ENCODE assay signal across 22 cellular contexts in the genomic region with DNA sequence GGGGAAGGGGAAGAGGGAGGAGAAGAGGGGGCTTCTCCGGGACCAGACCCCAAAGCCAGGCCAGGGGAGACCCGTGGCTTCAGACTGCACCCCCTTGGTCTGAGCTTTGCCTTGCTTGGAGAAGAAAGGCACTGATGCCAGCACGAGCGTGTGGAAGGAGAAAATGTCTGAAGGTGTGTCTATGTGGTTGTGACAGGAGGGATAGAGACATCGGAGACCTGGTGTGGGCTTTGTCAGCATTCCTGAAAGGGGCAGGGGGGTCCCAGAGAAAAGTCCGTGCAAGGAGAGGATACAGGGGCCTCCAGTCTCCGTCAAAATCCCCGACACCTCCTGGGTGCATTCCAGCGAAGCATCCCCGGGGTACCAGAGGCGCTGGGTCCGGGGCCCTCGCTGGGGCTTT.
"Had no signal": no experiment of that assay in that cellular context is flagged by ENCODE, and none has a peak within 500 bp of the region (broad histone marks: within the 10 kb centered on the region; RNA-seq: fewer than 3 reads in every experiment).

No MANE protein-coding gene starts in this region.

- H3K9me3 ChIP-seq: lower lobe of right lung, suprapubic skin had no signal

- H3K4me1 ChIP-seq: heart right ventricle, lower lobe of right lung, sigmoid colon, suprapubic skin, tibial nerve had no signal

- H3K4me2 ChIP-seq: smooth muscle cell had no signal

- DNase-seq: activated CD4-positive, alpha-beta T cell treated with anti-CD3 and anti-CD28 coated beads, Interleukin-2, amount 50 U/mL, for 1 hour; activated CD4-positive, CD25-positive, alpha-beta regulatory T cell treated with anti-CD3 and anti-CD28 coated beads, Interleukin-2, amount 50 U/mL, for 72 hours; activated CD8-positive, alpha-beta T cell treated with anti-CD3 and anti-CD28 coated beads, Interleukin-2, amount 10 ng/mL, durations not matched to agents 7 days and 5 days; activated T-cell treated with anti-CD3 and anti-CD28 coated beads, Interleukin-2, amount 50 U/mL, for 1 hour; central memory CD4-positive, alpha-beta T cell; heart right ventricle; lower lobe of right lung; naive B cell; sigmoid colon; stimulated activated CD4-positive, alpha-beta T cell treated with anti-CD3 and anti-CD28 coated beads, Interleukin-15, amount 100 ng/mL, for 24 hours; stomach; T-cell had no signal

- FAIRE-seq: astrocyte, keratinocyte, urothelium cell line had no signal

- ATAC-seq: activated CD8-positive, alpha-beta T cell treated with anti-CD3 and anti-CD28 coated beads, Interleukin-2, amount 10 ng/mL, durations not matched to agents 7 days and 5 days; heart right ventricle; left lobe of liver; lower lobe of right lung; stimulated activated memory B cell treated with anti-CD40 and anti-IgM and Interleukin-4, amounts not matched to agents 10 μg/mL and 1 μg/mL and 100 μg/mL, for 72 hours; T-cell had no signal

- H3K27ac ChIP-seq: epithelial cell of prostate, heart right ventricle, lower lobe of right lung, sigmoid colon, stomach, suprapubic skin, tibial nerve, VCaP had no signal

- H3K4me3 ChIP-seq: heart right ventricle, lower lobe of right lung, sigmoid colon, smooth muscle cell, stomach, suprapubic skin, tibial nerve had no signal

- H3K36me3 ChIP-seq: heart right ventricle, lower lobe of right lung, sigmoid colon, stomach, suprapubic skin, tibial nerve had no signal
